ENCODE assay signal across 8 cellular contexts in genomic region chr3:136343873-136344281, GRCh38.
DNase-seq lines count a peak whose midpoint lies in the region; ATAC-seq and TF ChIP-seq lines count a peak whose summit lies in the region.

No MANE protein-coding gene starts in this region.

- TF ChIP-seq CTCF in neural crest cell (conservative IDR thresholded peaks at IDR 0.05) = no peak

- DNase-seq in DMS53 treated with DMSO at 0.1 percent for 48 hours (lab: John Stamatoyannopoulos, UW; ENCODE audit: unreplicated experiment) (peak; percentile 90), NCI-H69 (lab: John Stamatoyannopoulos, UW) (peak; percentile 37), epithelial cell of prostate (ENCODE audit: low read depth, low spot score) (peak; percentile 73), neural crest cell (ENCODE audit: low read depth, low spot score) (no peak), NOMO-1 treated with DMSO at 0.1 percent for 48 hours (lab: John Stamatoyannopoulos, UW; ENCODE audit: unreplicated experiment) (no peak)
- no peak for DNase-seq in activated effector memory CD4-positive, alpha-beta T cell treated with anti-CD3 and anti-CD28 coated beads, Interleukin-2, amount 50 U/mL, for 16 hours
- no peak for DNase-seq in activated T-helper 2 cell treated with anti-CD3 and anti-CD28 coated beads, Interferon-gamma antibody, Interleukin-2, Interleukin-4, amounts not matched to agents 10 μg/mL and 5 μg/mL and 100 μg/mL, durations not matched to agents 14 hours and 24 hours and 36 hours (ENCODE audit: low spot score)

- H3K27ac Mint-ChIP-seq in neural crest cell (ENCODE audit: unreplicated experiment) = peak overlapping the region; percentile 25
- H3K27ac Mint-ChIP-seq in activated T-helper 2 cell treated with anti-CD3 and anti-CD28 coated beads, Interferon-gamma antibody, Interleukin-2, Interleukin-4, amounts not matched to agents 10 μg/mL and 5 μg/mL and 100 μg/mL, durations not matched to agents 14 hours and 24 hours and 36 hours = no peak overlapping the region

- H3K27me3 Mint-ChIP-seq in neural crest cell (ENCODE audit: low read depth) = no peaks in the 10 kb centered on the region
- H3K27me3 Mint-ChIP-seq in activated T-helper 2 cell treated with anti-CD3 and anti-CD28 coated beads, Interferon-gamma antibody, Interleukin-2, Interleukin-4, amounts not matched to agents 10 μg/mL and 5 μg/mL and 100 μg/mL, durations not matched to agents 14 hours and 24 hours and 36 hours (ENCODE audit: low read depth) = no peaks in the 10 kb centered on the region

- H3K27ac ChIP-seq in epithelial cell of prostate = no peak overlapping the region

- ATAC-seq in GM19328 (IDR thresholded peaks at IDR 0.05; ENCODE audit: unreplicated experiment) = no peak

- no peak overlapping the region for H3K4me3 Mint-ChIP-seq in neural crest cell
- H3K4me3 Mint-ChIP-seq in activated T-helper 2 cell treated with anti-CD3 and anti-CD28 coated beads, Interferon-gamma antibody, Interleukin-2, Interleukin-4, amounts not matched to agents 10 μg/mL and 5 μg/mL and 100 μg/mL, durations not matched to agents 14 hours and 24 hours and 36 hours (ENCODE audit: low read depth) = no peak overlapping the region

- peaks cover 25% of the 10 kb centered on the region for H3K36me3 Mint-ChIP-seq in neural crest cell (ENCODE audit: low read depth)
- peaks cover 45% of the 10 kb centered on the region for H3K36me3 Mint-ChIP-seq in activated T-helper 2 cell treated with anti-CD3 and anti-CD28 coated beads, Interferon-gamma antibody, Interleukin-2, Interleukin-4, amounts not matched to agents 10 μg/mL and 5 μg/mL and 100 μg/mL, durations not matched to agents 14 hours and 24 hours and 36 hours (ENCODE audit: low read depth)

- peaks cover 11% of the 10 kb centered on the region for H3K4me1 Mint-ChIP-seq in neural crest cell
- H3K4me1 Mint-ChIP-seq in activated T-helper 2 cell treated with anti-CD3 and anti-CD28 coated beads, Interferon-gamma antibody, Interleukin-2, Interleukin-4, amounts not matched to agents 10 μg/mL and 5 μg/mL and 100 μg/mL, durations not matched to agents 14 hours and 24 hours and 36 hours (ENCODE audit: low read depth) = no peaks in the 10 kb centered on the region

- H3K9me3 Mint-ChIP-seq in neural crest cell = no peaks in the 10 kb centered on the region
- no peaks in the 10 kb centered on the region for H3K9me3 Mint-ChIP-seq in activated T-helper 2 cell treated with anti-CD3 and anti-CD28 coated beads, Interferon-gamma antibody, Interleukin-2, Interleukin-4, amounts not matched to agents 10 μg/mL and 5 μg/mL and 100 μg/mL, durations not matched to agents 14 hours and 24 hours and 36 hours

- intact Hi-C loops in activated T-helper 2 cell treated with anti-CD3 and anti-CD28 coated beads, Interferon-gamma antibody, Interleukin-2, Interleukin-4, amounts not matched to agents 10 μg/mL and 5 μg/mL and 100 μg/mL, durations not matched to agents 14 hours and 24 hours and 36 hours (cut with micrococcal nuclease) = no loop called here

Comparison
In these comparisons a context has a peak if more than half of its experiments do, and no peak if none do; other contexts are left out.
1. DNase-seq: peak in DMS53 treated with DMSO at 0.1 percent for 48 hours (single experiment), NCI-H69 (single experiment) and epithelial cell of prostate (single experiment); none in neural crest cell (single experiment), NOMO-1 treated with DMSO at 0.1 percent for 48 hours (single experiment), activated effector memory CD4-positive, alpha-beta T cell treated with anti-CD3 and anti-CD28 coated beads, Interleukin-2, amount 50 U/mL, for 16 hours (single experiment) and activated T-helper 2 cell treated with anti-CD3 and anti-CD28 coated beads, Interferon-gamma antibody, Interleukin-2, Interleukin-4, amounts not matched to agents 10 μg/mL and 5 μg/mL and 100 μg/mL, durations not matched to agents 14 hours and 24 hours and 36 hours (single experiment).